ENCODE assay signal across 1 cellular context in genomic region chr11:120192831-120193625, GRCh38.
TF ChIP-seq lines count a peak whose summit lies in the region.

No MANE protein-coding gene starts in this region.

TF ChIP-seq in HepG2, 621 proteins besides CTCF, POLR2A, EP300 and RAD21 (continued from another document and continues in another):
- TF ChIP-seq ZBTB43 (CRISPR knock-in tag; conservative IDR thresholded peaks at IDR 0.05) = no peak
- TF ChIP-seq E2F5 (CRISPR knock-in tag; conservative IDR thresholded peaks at IDR 0.05) = no peak
- TF ChIP-seq ZNF615 (CRISPR knock-in tag; IDR thresholded peaks at IDR 0.05; ENCODE audit: borderline replicate concordance) = no peak
- no peak for TF ChIP-seq PHF20 (CRISPR knock-in tag; IDR thresholded peaks at IDR 0.05)
- peak; percentile 85; the same call in 1 of the 2 replicates for TF ChIP-seq TBX2 (CRISPR knock-in tag; IDR thresholded peaks at IDR 0.05; ENCODE audit: borderline replicate concordance)
- no peak for TF ChIP-seq PHB2 (IDR thresholded peaks at IDR 0.05; ENCODE audit: partially characterized antibody)
- TF ChIP-seq ZHX2 (IDR thresholded peaks at IDR 0.05; ENCODE audit: low read depth) = no peak
- TF ChIP-seq ZHX2 (CRISPR knock-in tag; IDR thresholded peaks at IDR 0.05; ENCODE audit: borderline replicate concordance) = no peak
- no peak for TF ChIP-seq STAT6 (CRISPR knock-in tag; IDR thresholded peaks at IDR 0.05; ENCODE audit: borderline replicate concordance)
- peak; percentile 47; the same call in 1 of the 2 replicates for TF ChIP-seq ZSCAN21 (CRISPR knock-in tag; IDR thresholded peaks at IDR 0.05; ENCODE audit: borderline replicate concordance)
- no peak; the same call in 1 of the 2 replicates for TF ChIP-seq ZKSCAN8 (CRISPR knock-in tag; IDR thresholded peaks at IDR 0.05; ENCODE audit: borderline replicate concordance)
- TF ChIP-seq FUBP1 (CRISPR knock-in tag; IDR thresholded peaks at IDR 0.05; ENCODE audit: borderline replicate concordance) = no peak
- TF ChIP-seq ZNF180 (CRISPR knock-in tag; IDR thresholded peaks at IDR 0.05; ENCODE audit: borderline replicate concordance, low read depth) = no peak
- TF ChIP-seq ZNF678 (CRISPR knock-in tag; IDR thresholded peaks at IDR 0.05) = peak; percentile 58; the same call in 1 of the 2 replicates
- no peak; the same call in 1 of the 2 replicates for TF ChIP-seq POLR2AphosphoS5 (IDR thresholded peaks at IDR 0.05; ENCODE audit: low read depth, low read length)
- TF ChIP-seq MED8 (CRISPR knock-in tag; IDR thresholded peaks at IDR 0.05; ENCODE audit: insufficient replicate concordance) = no peak
- peak; percentile 79 for TF ChIP-seq ZMYM3 (CRISPR knock-in tag; IDR thresholded peaks at IDR 0.05)
- TF ChIP-seq ZNF562 (CRISPR knock-in tag; IDR thresholded peaks at IDR 0.05; ENCODE audit: borderline replicate concordance) = no peak
- TF ChIP-seq ZNF235 (CRISPR knock-in tag; IDR thresholded peaks at IDR 0.05; ENCODE audit: borderline replicate concordance) = no peak
- TF ChIP-seq U2AF2 (IDR thresholded peaks at IDR 0.05; ENCODE audit: low read depth, low read length) = no peak
- TF ChIP-seq SP2 (CRISPR knock-in tag; IDR thresholded peaks at IDR 0.05) = no peak
- TF ChIP-seq ZBTB8A (CRISPR knock-in tag; IDR thresholded peaks at IDR 0.05; ENCODE audit: borderline replicate concordance, low read depth) = no peak
- TF ChIP-seq SNAPC2 (CRISPR knock-in tag; IDR thresholded peaks at IDR 0.05) = no peak
- TF ChIP-seq SMAD1 (CRISPR knock-in tag; IDR thresholded peaks at IDR 0.05; ENCODE audit: borderline replicate concordance, low read depth) = peak; percentile 79; the same call in 1 of the 2 replicates
- no peak for TF ChIP-seq RBAK (CRISPR knock-in tag; IDR thresholded peaks at IDR 0.05)
- no peak for TF ChIP-seq ZNF207 (IDR thresholded peaks at IDR 0.05; ENCODE audit: borderline replicate concordance)
- TF ChIP-seq THAP7 (CRISPR knock-in tag; IDR thresholded peaks at IDR 0.05) = no peak
- no peak for TF ChIP-seq ZSCAN12 (CRISPR knock-in tag; IDR thresholded peaks at IDR 0.05)
- TF ChIP-seq ISX (CRISPR knock-in tag; conservative IDR thresholded peaks at IDR 0.05) = no peak
- no peak for TF ChIP-seq TBP (CRISPR knock-in tag; IDR thresholded peaks at IDR 0.05)
- TF ChIP-seq DNMT1 (CRISPR knock-in tag; IDR thresholded peaks at IDR 0.05) = no peak
- no peak for TF ChIP-seq PHF5A (CRISPR knock-in tag; IDR thresholded peaks at IDR 0.05; ENCODE audit: low read depth, unreplicated experiment)
- no peak for TF ChIP-seq ZNF552 (CRISPR knock-in tag; IDR thresholded peaks at IDR 0.05; ENCODE audit: borderline replicate concordance)
- TF ChIP-seq PLRG1 (conservative IDR thresholded peaks at IDR 0.05) = no peak
- peak; percentile 67; the same call in 1 of the 2 replicates for TF ChIP-seq SOX5 (CRISPR knock-in tag; IDR thresholded peaks at IDR 0.05; ENCODE audit: borderline replicate concordance)
- no peak for TF ChIP-seq GPN1 (CRISPR knock-in tag; IDR thresholded peaks at IDR 0.05; ENCODE audit: borderline replicate concordance)
- TF ChIP-seq DNMT3B (CRISPR knock-in tag; conservative IDR thresholded peaks at IDR 0.05) = no peak
- TF ChIP-seq ARNT (IDR thresholded peaks at IDR 0.05) = no peak
- TF ChIP-seq ZFP36 (IDR thresholded peaks at IDR 0.05; ENCODE audit: borderline replicate concordance, low read depth, low read length, partially characterized antibody) = no peak
- no peak for TF ChIP-seq SIN3A (IDR thresholded peaks at IDR 0.05; ENCODE audit: borderline replicate concordance, low read depth, low read length)
- 0 out of 2 replicates have a peak, but pooled peaks have one; percentile 30 for TF ChIP-seq ZNF230 (CRISPR knock-in tag; IDR thresholded peaks at IDR 0.05)
- TF ChIP-seq MTA3 (CRISPR knock-in tag; IDR thresholded peaks at IDR 0.05) = no peak
- peak; percentile 58; the same call in 1 of the 2 replicates for TF ChIP-seq RBFOX2 (IDR thresholded peaks at IDR 0.05; ENCODE audit: low read depth, low read length)
- no peak for TF ChIP-seq ZNF550 (CRISPR knock-in tag; IDR thresholded peaks at IDR 0.05; ENCODE audit: borderline replicate concordance)
- TF ChIP-seq ZNF646 (CRISPR knock-in tag; IDR thresholded peaks at IDR 0.05) = no peak
- TF ChIP-seq KDM6A (CRISPR knock-in tag; IDR thresholded peaks at IDR 0.05; ENCODE audit: low read depth) = peak; percentile 78
- no peak for TF ChIP-seq CAMTA2 (CRISPR knock-in tag; IDR thresholded peaks at IDR 0.05; ENCODE audit: borderline replicate concordance)
- no peak for TF ChIP-seq ZBTB3 (CRISPR knock-in tag; IDR thresholded peaks at IDR 0.05; ENCODE audit: borderline replicate concordance, low read depth)
